Comparison of ENCODE assay signal across 9 cellular contexts in genomic region chr16:89565256-89565505, GRCh38. TPM values are rescaled to one million over a fixed set of nuclear protein-coding genes. Genes with fewer than 3 reads are reported as not detected.
A peak's percentile ranks its signal among the peaks of the same experiment; 100 is the strongest.
DNase-seq lines count a peak whose midpoint lies in the region; ATAC-seq and TF ChIP-seq lines count a peak whose summit lies in the region.
"Had no signal": no experiment of that assay in that cellular context is flagged by ENCODE, and none has a peak within 500 bp of the region (broad histone marks: within the 10 kb centered on the region; RNA-seq: fewer than 3 reads in every experiment).

No MANE protein-coding gene starts in this region.

- H3K27ac Mint-ChIP-seq in activated naive CD4-positive, alpha-beta T cell treated with anti-CD3 and anti-CD28 coated beads, Interleukin-2, amount 10 ng/mL, durations not matched to agents 7 days and 5 days, result no peak overlapping the region
- H3K27ac Mint-ChIP-seq in T-helper 17 cell, result peak overlapping the region; percentile 86
- peak overlapping the region in 1 of 2 donors; percentile 71 for H3K27ac Mint-ChIP-seq in stimulated activated naive CD8-positive, alpha-beta T cell treated with anti-CD3 and anti-CD28 coated beads, Interleukin-15, amount 100 ng/mL, for 72 hours

- H3K4me3 Mint-ChIP-seq in activated naive CD4-positive, alpha-beta T cell treated with anti-CD3 and anti-CD28 coated beads, Interleukin-2, amount 10 ng/mL, durations not matched to agents 7 days and 5 days, result peak overlapping the region; percentile 23
- H3K4me3 Mint-ChIP-seq in T-helper 17 cell, result peak overlapping the region; percentile 58
- peak overlapping the region; percentile 51 to 74 for H3K4me3 Mint-ChIP-seq in stimulated activated naive CD8-positive, alpha-beta T cell treated with anti-CD3 and anti-CD28 coated beads, Interleukin-15, amount 100 ng/mL, for 72 hours

- DNase-seq in activated naive CD4-positive, alpha-beta T cell treated with anti-CD3 and anti-CD28 coated beads, Interleukin-2, amount 10 ng/mL, durations not matched to agents 7 days and 5 days, result no peak
- no peak for DNase-seq in activated naive CD4-positive, alpha-beta T cell treated with Interleukin-2 at 50 U/mL for 16 hours
- no peak for DNase-seq in T-helper 17 cell
- DNase-seq in fibroblast of the aortic adventitia (ENCODE audit: low read depth), result no peak
- no peak for DNase-seq in stimulated activated naive CD8-positive, alpha-beta T cell treated with anti-CD3 and anti-CD28 coated beads, Interleukin-15, amount 100 ng/mL, for 72 hours
- no peak for DNase-seq in D341Med (ENCODE audit: low spot score)
- no peak for DNase-seq in H4 (ENCODE audit: low spot score)
- DNase-seq: DMS79 had no signal

- peak overlapping the region; percentile 48 for H3K4me3 ChIP-seq in fibroblast of the aortic adventitia (ENCODE audit: low read depth, low read length)

- no peaks in the 10 kb centered on the region for H3K9me3 ChIP-seq in T-helper 17 cell (ENCODE audit: control insufficient read depth, low read length, poor library complexity, severe bottlenecking)

- CTCF ChIA-PET in activated naive CD4-positive, alpha-beta T cell treated with anti-CD3 and anti-CD28 coated beads, Interleukin-2, amount 10 ng/mL, durations not matched to agents 7 days and 5 days (lab: Charles Lee), result interaction anchor here (1.0 to 1.4 kb wide), 2 partner anchors 13 to 16 kb away, joined by 3 to 6 read pairs; no protein-coding TSS in a partner anchor

- H3K9me3 Mint-ChIP-seq in activated naive CD4-positive, alpha-beta T cell treated with anti-CD3 and anti-CD28 coated beads, Interleukin-2, amount 10 ng/mL, durations not matched to agents 7 days and 5 days, result no peaks in the 10 kb centered on the region
- H3K9me3 Mint-ChIP-seq in stimulated activated naive CD8-positive, alpha-beta T cell treated with anti-CD3 and anti-CD28 coated beads, Interleukin-15, amount 100 ng/mL, for 72 hours, result no peaks in the 10 kb centered on the region

- H3K36me3 Mint-ChIP-seq in activated naive CD4-positive, alpha-beta T cell treated with anti-CD3 and anti-CD28 coated beads, Interleukin-2, amount 10 ng/mL, durations not matched to agents 7 days and 5 days, result peaks cover 39% of the 10 kb centered on the region
- H3K36me3 Mint-ChIP-seq in T-helper 17 cell (ENCODE audit: low read depth), result peaks cover 6% of the 10 kb centered on the region

- no peak for TF ChIP-seq CTCF in fibroblast of the aortic adventitia (IDR thresholded peaks at IDR 0.05; ENCODE audit: insufficient read depth, low read length)

- peaks cover 50% of the 10 kb centered on the region for H3K4me1 Mint-ChIP-seq in activated naive CD4-positive, alpha-beta T cell treated with anti-CD3 and anti-CD28 coated beads, Interleukin-2, amount 10 ng/mL, durations not matched to agents 7 days and 5 days
- H3K4me1 Mint-ChIP-seq in T-helper 17 cell, result peaks cover 35% of the 10 kb centered on the region
- peaks cover 52% of the 10 kb centered on the region for H3K4me1 Mint-ChIP-seq in stimulated activated naive CD8-positive, alpha-beta T cell treated with anti-CD3 and anti-CD28 coated beads, Interleukin-15, amount 100 ng/mL, for 72 hours

- no peaks in the 10 kb centered on the region for H3K27me3 Mint-ChIP-seq in activated naive CD4-positive, alpha-beta T cell treated with anti-CD3 and anti-CD28 coated beads, Interleukin-2, amount 10 ng/mL, durations not matched to agents 7 days and 5 days
- H3K27me3 Mint-ChIP-seq in T-helper 17 cell, result no peaks in the 10 kb centered on the region
- H3K27me3 Mint-ChIP-seq in stimulated activated naive CD8-positive, alpha-beta T cell treated with anti-CD3 and anti-CD28 coated beads, Interleukin-15, amount 100 ng/mL, for 72 hours, result peaks cover 4% of the 10 kb centered on the region

- ATAC-seq in T-helper 17 cell (no peak), GM21619 (IDR thresholded peaks at IDR 0.05; ENCODE audit: unreplicated experiment) (no peak)
- ATAC-seq in stimulated activated naive CD8-positive, alpha-beta T cell treated with anti-CD3 and anti-CD28 coated beads, Interleukin-15, amount 100 ng/mL, for 72 hours, result no peak

RNA-seq across cellular contexts. Expression of gene RPL13, which starts 4.7 kb away (rescaled TPM):
- total RNA-seq in T-helper 17 cell (1,000 to 10,000 TPM; 4,192 to 4,476 TPM), fibroblast of the aortic adventitia (ENCODE audit: low replicate concordance) (3,215 and 3,366 TPM in 2 replicates)
- total RNA-seq in H4 (2014; rRNA removed; shearing (Covaris generic)), result 3,458 and 4,141 TPM in 2 replicates

RNA-seq across cellular contexts. Expression of gene CPNE7, which starts 10.4 kb away (rescaled TPM):
- total RNA-seq in T-helper 17 cell, result 1 to 10 TPM; 4.7 to 8.2 TPM
- total RNA-seq in fibroblast of the aortic adventitia (ENCODE audit: low replicate concordance), result 0.65 and 13.1 TPM in 2 replicates
- total RNA-seq in H4 (2014; rRNA removed; shearing (Covaris generic)), result 3.9 and 10.0 TPM in 2 replicates

RNA-seq across cellular contexts. Expression of gene DPEP1, which starts 48.3 kb away (rescaled TPM):
- not detected for total RNA-seq in T-helper 17 cell
- total RNA-seq in fibroblast of the aortic adventitia (ENCODE audit: low replicate concordance), result not detected in 2 replicates
- not detected in 2 replicates for total RNA-seq in H4 (2014; rRNA removed; shearing (Covaris generic))

RNA-seq across cellular contexts. Expression of gene SPG7, which starts 57.0 kb away (rescaled TPM):
- total RNA-seq in T-helper 17 cell, result 100 to 1,000 TPM; 140 to 154 TPM
- 78.1 and 98.7 TPM in 2 replicates for total RNA-seq in fibroblast of the aortic adventitia (ENCODE audit: low replicate concordance)
- total RNA-seq in H4 (2014; rRNA removed; shearing (Covaris generic)), result 45.0 and 46.7 TPM in 2 replicates
